8 cellular contexts compared by ENCODE assay signal in genomic region chr16:2003827-2004641, GRCh38. TPM values are rescaled to one million over a fixed set of nuclear protein-coding genes. Genes with fewer than 3 reads are reported as not detected.
DNase-seq lines count a peak whose midpoint lies in the region; ATAC-seq and TF ChIP-seq lines count a peak whose summit lies in the region.

No MANE protein-coding gene starts in this region.

- peaks cover 34% of the 10 kb centered on the region for H3K36me3 Mint-ChIP-seq in activated CD4-positive, alpha-beta T cell treated with anti-CD3 and anti-CD28 coated beads, Interleukin-2, amount 10 ng/mL, durations not matched to agents 24 days and 14 days (ENCODE audit: low read depth)

- no peaks in the 10 kb centered on the region for H3K9me3 Mint-ChIP-seq in activated CD4-positive, alpha-beta T cell treated with anti-CD3 and anti-CD28 coated beads, Interleukin-2, amount 10 ng/mL, durations not matched to agents 24 days and 14 days

- no peak overlapping the region for H3K4me3 ChIP-seq in GM12864 (ENCODE audit: low read depth, low read length)
- peak overlapping the region; percentile 55 for H3K4me3 ChIP-seq in coronary artery
- no peak overlapping the region for H3K4me3 ChIP-seq in left lung

- no peak overlapping the region for H3K4me3 Mint-ChIP-seq in activated CD4-positive, alpha-beta T cell treated with anti-CD3 and anti-CD28 coated beads, Interleukin-2, amount 10 ng/mL, durations not matched to agents 24 days and 14 days

- H3K9me3 ChIP-seq in left lung: no peaks in the 10 kb centered on the region

- intact Hi-C loops in activated CD4-positive, alpha-beta T cell treated with anti-CD3 and anti-CD28 coated beads, Interleukin-2, amount 10 ng/mL, durations not matched to agents 24 days and 14 days (cut with micrococcal nuclease): loop anchor here (10.0 kb wide), 1 partner anchor 211 kb away; the partner anchor contains the start of genes BRICD5 and PGP
- intact Hi-C loops in left lung (cut with DNase I): no loop called here

- H3K4me1 Mint-ChIP-seq in activated CD4-positive, alpha-beta T cell treated with anti-CD3 and anti-CD28 coated beads, Interleukin-2, amount 10 ng/mL, durations not matched to agents 24 days and 14 days: peaks cover 30% of the 10 kb centered on the region

- no peaks in the 10 kb centered on the region for H3K27me3 Mint-ChIP-seq in activated CD4-positive, alpha-beta T cell treated with anti-CD3 and anti-CD28 coated beads, Interleukin-2, amount 10 ng/mL, durations not matched to agents 24 days and 14 days

- peaks cover 32 to 58% of the 10 kb centered on the region in 2 donors for H3K4me1 ChIP-seq in left lung

- DNase-seq in GM12864 (ENCODE audit: low read depth): no peak
- DNase-seq in NCI-H510A (lab: John Stamatoyannopoulos, UW): peak; percentile 86
- peak; percentile 97 for DNase-seq in activated CD4-positive, alpha-beta T cell treated with anti-CD3 and anti-CD28 coated beads, Interleukin-2, amount 10 ng/mL, durations not matched to agents 24 days and 14 days
- DNase-seq in coronary artery (ENCODE audit: low spot score): no peak
- DNase-seq in left lung: peak; percentile 87 to 97
- peak; percentile 88 for DNase-seq in stimulated activated CD4-positive, alpha-beta T cell treated with anti-CD3 and anti-CD28 coated beads, Interleukin-4, amount 100 ng/mL, for 1 hour

- ATAC-seq in HG03342 (IDR thresholded peaks at IDR 0.05; ENCODE audit: unreplicated experiment) (peak; percentile 64), left lung (peak; percentile 93), GM19035 (IDR thresholded peaks at IDR 0.05; ENCODE audit: unreplicated experiment) (no peak)

- H3K27ac ChIP-seq in coronary artery: no peak overlapping the region
- H3K27ac ChIP-seq in left lung: no peak overlapping the region

- TF ChIP-seq CTCF in GM12864 (IDR thresholded peaks at IDR 0.05; ENCODE audit: low read depth, low read length, missing control alignments): peak; percentile 94
- peak; percentile 77 for TF ChIP-seq CTCF in coronary artery (IDR thresholded peaks at IDR 0.05)
- TF ChIP-seq CTCF in left lung (IDR thresholded peaks at IDR 0.05): peak; percentile 85 to 93

- no peaks in the 10 kb centered on the region for H3K27me3 ChIP-seq in left lung

- peaks cover 0 to 45% of the 10 kb centered on the region in 2 donors for H3K36me3 ChIP-seq in left lung

- no peak overlapping the region for H3K27ac Mint-ChIP-seq in activated CD4-positive, alpha-beta T cell treated with anti-CD3 and anti-CD28 coated beads, Interleukin-2, amount 10 ng/mL, durations not matched to agents 24 days and 14 days

RNA-seq across cellular contexts. Expression of gene ZNF598, which starts 5.6 kb away (rescaled TPM):
- total RNA-seq in activated CD4-positive, alpha-beta T cell treated with anti-CD3 and anti-CD28 coated beads, Interleukin-2, amount 10 ng/mL, durations not matched to agents 24 days and 14 days: 93.9 and 99.0 TPM in 2 replicates
- total RNA-seq in left lung: 10 to 100 TPM; 31.5 to 45.9 TPM

RNA-seq across cellular contexts. Expression of gene SYNGR3, which starts 14.3 kb away (rescaled TPM):
- total RNA-seq in activated CD4-positive, alpha-beta T cell treated with anti-CD3 and anti-CD28 coated beads, Interleukin-2, amount 10 ng/mL, durations not matched to agents 24 days and 14 days: 18.1 and 20.2 TPM in 2 replicates
- under 1 TPM; 0.31 to 0.32 TPM for total RNA-seq in left lung

RNA-seq across cellular contexts. Expression of gene NPW, which starts 15.6 kb away (rescaled TPM):
- total RNA-seq in activated CD4-positive, alpha-beta T cell treated with anti-CD3 and anti-CD28 coated beads, Interleukin-2, amount 10 ng/mL, durations not matched to agents 24 days and 14 days: 6.9 and 7.0 TPM in 2 replicates
- total RNA-seq in left lung: 1 to 10 TPM in 1 of 2 donors, under 1 TPM in 1; 0.94 to 3.1 TPM

RNA-seq across cellular contexts. Expression of gene GFER, which starts 20.0 kb away (rescaled TPM):
- total RNA-seq in activated CD4-positive, alpha-beta T cell treated with anti-CD3 and anti-CD28 coated beads, Interleukin-2, amount 10 ng/mL, durations not matched to agents 24 days and 14 days: 41.6 and 42.8 TPM in 2 replicates
- 10 to 100 TPM; 25.8 to 26.1 TPM for total RNA-seq in left lung

RNA-seq across cellular contexts. Expression of gene NHERF2, which starts 22.7 kb away (rescaled TPM):
- total RNA-seq in activated CD4-positive, alpha-beta T cell treated with anti-CD3 and anti-CD28 coated beads, Interleukin-2, amount 10 ng/mL, durations not matched to agents 24 days and 14 days: 1.3 and 1.8 TPM in 2 replicates
- 100 to 1,000 TPM; 186 to 349 TPM for total RNA-seq in left lung

Comparison
In these comparisons a context has a peak if more than half of its experiments do, and no peak if none do; other contexts are left out.
1. DNase-seq: peak in NCI-H510A (single experiment), activated CD4-positive, alpha-beta T cell treated with anti-CD3 and anti-CD28 coated beads, Interleukin-2, amount 10 ng/mL, durations not matched to agents 24 days and 14 days (single experiment), left lung (2 of 2) and stimulated activated CD4-positive, alpha-beta T cell treated with anti-CD3 and anti-CD28 coated beads, Interleukin-4, amount 100 ng/mL, for 1 hour (single experiment); none in GM12864 (single experiment) and coronary artery (single experiment).
2. RNA of gene SYNGR3, which starts 14.3 kb away (total RNA-seq): 18.1 to 20.2 TPM in activated CD4-positive, alpha-beta T cell treated with anti-CD3 and anti-CD28 coated beads, Interleukin-2, amount 10 ng/mL, durations not matched to agents 24 days and 14 days; 0.31 to 0.32 TPM in left lung; every median in the first group is over 10 times any median in the second.
3. Peak in every context shown above with its lines, with median percentiles within 50 percentile points of each other: CTCF ChIP-seq.